ENCODE assay signal across 1 cellular context in the genomic region with DNA sequence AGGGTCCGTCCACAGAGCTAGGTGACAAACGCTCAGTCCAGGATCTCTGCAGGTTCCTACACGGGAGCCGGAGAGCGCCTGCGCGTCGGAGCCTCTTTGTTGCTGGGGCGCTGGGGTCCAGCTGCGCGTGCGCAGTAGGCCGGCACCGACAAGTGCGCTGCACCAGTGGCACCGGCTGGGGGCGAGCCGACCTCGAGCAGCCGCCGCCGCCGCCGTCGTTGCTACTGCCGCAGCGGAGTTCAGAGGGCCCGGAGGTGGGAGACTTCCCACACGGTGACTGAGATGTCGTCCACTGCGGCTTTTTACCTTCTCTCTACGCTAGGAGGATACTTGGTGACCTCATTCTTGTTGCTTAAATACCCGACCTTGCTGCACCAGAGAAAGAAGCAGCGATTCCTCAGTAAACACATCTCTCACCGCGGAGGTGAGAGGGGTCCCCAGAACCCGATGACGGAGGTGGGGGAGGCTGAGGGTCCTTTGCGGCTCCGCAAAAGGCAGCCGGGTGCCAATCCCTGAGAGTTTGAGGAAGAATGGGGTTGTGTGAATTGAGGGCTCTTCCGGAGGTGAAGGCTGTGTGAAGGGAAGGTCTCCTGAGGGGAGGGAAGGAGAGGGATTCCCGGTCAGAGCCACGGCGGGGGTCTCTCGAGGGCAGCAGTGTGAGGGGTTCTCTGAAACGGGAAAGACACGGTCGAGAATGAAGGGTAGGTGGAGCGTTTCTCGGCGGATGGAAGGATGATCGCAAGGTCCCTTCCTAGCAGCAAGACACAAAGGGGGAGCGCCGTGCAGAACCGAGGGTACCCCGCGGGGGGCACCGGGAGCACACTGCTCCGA.
TF ChIP-seq lines count a peak whose summit lies in the region.

A gene (plus strand): TSS at position 184 of the 831 bp plus-strand sequence. CDS start 99 bp downstream, at position 283.

TF ChIP-seq in HepG2, 621 proteins besides CTCF, POLR2A, EP300 and RAD21 (continued from another document and continues in another):
- peak; percentile 15; the same call in 1 of the 2 replicates for TF ChIP-seq ESRRA (CRISPR knock-in tag; IDR thresholded peaks at IDR 0.05; ENCODE audit: low read depth)
- 0 out of 2 replicates have a peak, but pooled peaks have one; percentile 35 for TF ChIP-seq DNMT3B (CRISPR knock-in tag; conservative IDR thresholded peaks at IDR 0.05)
- peak; percentile 72; the same call in 1 of the 2 replicates for TF ChIP-seq IRF2 (CRISPR knock-in tag; IDR thresholded peaks at IDR 0.05)
- peak; percentile 42; the same call in 1 of the 2 replicates for TF ChIP-seq HES4 (CRISPR knock-in tag; IDR thresholded peaks at IDR 0.05; ENCODE audit: borderline replicate concordance)
- TF ChIP-seq ZNF564 (CRISPR knock-in tag; IDR thresholded peaks at IDR 0.05) = peak; percentile 60; the same call in 1 of the 2 replicates
- TF ChIP-seq, protein P1, sequence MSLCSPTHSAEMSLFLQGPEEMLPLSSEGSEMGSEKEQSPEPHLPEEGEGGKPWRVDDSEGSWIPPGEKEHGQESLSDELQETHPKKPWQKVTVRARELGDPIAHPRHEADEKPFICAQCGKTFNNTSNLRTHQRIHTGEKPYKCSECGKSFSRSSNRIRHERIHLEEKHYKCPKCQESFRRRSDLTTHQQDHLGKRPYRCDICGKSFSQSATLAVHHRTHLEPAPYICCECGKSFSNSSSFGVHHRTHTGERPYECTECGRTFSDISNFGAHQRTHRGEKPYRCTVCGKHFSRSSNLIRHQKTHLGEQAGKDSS (CRISPR knock-in tag; IDR thresholded peaks at IDR 0.05; ENCODE audit: borderline replicate concordance, low read depth) = no peak; the same call in 1 of the 2 replicates
- TF ChIP-seq, protein P2, sequence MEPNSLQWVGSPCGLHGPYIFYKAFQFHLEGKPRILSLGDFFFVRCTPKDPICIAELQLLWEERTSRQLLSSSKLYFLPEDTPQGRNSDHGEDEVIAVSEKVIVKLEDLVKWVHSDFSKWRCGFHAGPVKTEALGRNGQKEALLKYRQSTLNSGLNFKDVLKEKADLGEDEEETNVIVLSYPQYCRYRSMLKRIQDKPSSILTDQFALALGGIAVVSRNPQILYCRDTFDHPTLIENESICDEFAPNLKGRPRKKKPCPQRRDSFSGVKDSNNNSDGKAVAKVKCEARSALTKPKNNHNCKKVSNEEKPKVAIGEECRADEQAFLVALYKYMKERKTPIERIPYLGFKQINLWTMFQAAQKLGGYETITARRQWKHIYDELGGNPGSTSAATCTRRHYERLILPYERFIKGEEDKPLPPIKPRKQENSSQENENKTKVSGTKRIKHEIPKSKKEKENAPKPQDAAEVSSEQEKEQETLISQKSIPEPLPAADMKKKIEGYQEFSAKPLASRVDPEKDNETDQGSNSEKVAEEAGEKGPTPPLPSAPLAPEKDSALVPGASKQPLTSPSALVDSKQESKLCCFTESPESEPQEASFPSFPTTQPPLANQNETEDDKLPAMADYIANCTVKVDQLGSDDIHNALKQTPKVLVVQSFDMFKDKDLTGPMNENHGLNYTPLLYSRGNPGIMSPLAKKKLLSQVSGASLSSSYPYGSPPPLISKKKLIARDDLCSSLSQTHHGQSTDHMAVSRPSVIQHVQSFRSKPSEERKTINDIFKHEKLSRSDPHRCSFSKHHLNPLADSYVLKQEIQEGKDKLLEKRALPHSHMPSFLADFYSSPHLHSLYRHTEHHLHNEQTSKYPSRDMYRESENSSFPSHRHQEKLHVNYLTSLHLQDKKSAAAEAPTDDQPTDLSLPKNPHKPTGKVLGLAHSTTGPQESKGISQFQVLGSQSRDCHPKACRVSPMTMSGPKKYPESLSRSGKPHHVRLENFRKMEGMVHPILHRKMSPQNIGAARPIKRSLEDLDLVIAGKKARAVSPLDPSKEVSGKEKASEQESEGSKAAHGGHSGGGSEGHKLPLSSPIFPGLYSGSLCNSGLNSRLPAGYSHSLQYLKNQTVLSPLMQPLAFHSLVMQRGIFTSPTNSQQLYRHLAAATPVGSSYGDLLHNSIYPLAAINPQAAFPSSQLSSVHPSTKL (CRISPR knock-in tag; IDR thresholded peaks at IDR 0.05) = peak; percentile 51; the same call in 1 of the 2 replicates
- no peak for TF ChIP-seq TCF7L2 (IDR thresholded peaks at IDR 0.05; ENCODE audit: low read depth, low read length)
- peak; percentile 67; the same call in 1 of the 2 replicates for TF ChIP-seq ZBTB20 (CRISPR knock-in tag; IDR thresholded peaks at IDR 0.05; ENCODE audit: borderline replicate concordance, low read depth)
- TF ChIP-seq, protein P3, sequence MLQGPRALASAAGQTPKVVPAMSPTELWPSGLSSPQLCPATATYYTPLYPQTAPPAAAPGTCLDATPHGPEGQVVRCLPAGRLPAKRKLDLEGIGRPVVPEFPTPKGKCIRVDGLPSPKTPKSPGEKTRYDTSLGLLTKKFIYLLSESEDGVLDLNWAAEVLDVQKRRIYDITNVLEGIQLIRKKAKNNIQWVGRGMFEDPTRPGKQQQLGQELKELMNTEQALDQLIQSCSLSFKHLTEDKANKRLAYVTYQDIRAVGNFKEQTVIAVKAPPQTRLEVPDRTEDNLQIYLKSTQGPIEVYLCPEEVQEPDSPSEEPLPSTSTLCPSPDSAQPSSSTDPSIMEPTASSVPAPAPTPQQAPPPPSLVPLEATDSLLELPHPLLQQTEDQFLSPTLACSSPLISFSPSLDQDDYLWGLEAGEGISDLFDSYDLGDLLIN (CRISPR knock-in tag; IDR thresholded peaks at IDR 0.05; ENCODE audit: borderline replicate concordance) = no peak
- no peak for TF ChIP-seq CHD4 (IDR thresholded peaks at IDR 0.05; ENCODE audit: borderline replicate concordance, low read length)
- no peak for TF ChIP-seq ZNF841 (CRISPR knock-in tag; IDR thresholded peaks at IDR 0.05; ENCODE audit: borderline replicate concordance)
- TF ChIP-seq, protein P4, sequence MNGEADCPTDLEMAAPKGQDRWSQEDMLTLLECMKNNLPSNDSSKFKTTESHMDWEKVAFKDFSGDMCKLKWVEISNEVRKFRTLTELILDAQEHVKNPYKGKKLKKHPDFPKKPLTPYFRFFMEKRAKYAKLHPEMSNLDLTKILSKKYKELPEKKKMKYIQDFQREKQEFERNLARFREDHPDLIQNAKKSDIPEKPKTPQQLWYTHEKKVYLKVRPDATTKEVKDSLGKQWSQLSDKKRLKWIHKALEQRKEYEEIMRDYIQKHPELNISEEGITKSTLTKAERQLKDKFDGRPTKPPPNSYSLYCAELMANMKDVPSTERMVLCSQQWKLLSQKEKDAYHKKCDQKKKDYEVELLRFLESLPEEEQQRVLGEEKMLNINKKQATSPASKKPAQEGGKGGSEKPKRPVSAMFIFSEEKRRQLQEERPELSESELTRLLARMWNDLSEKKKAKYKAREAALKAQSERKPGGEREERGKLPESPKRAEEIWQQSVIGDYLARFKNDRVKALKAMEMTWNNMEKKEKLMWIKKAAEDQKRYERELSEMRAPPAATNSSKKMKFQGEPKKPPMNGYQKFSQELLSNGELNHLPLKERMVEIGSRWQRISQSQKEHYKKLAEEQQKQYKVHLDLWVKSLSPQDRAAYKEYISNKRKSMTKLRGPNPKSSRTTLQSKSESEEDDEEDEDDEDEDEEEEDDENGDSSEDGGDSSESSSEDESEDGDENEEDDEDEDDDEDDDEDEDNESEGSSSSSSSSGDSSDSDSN (CRISPR knock-in tag; IDR thresholded peaks at IDR 0.05) = peak; percentile 89
- peak; percentile 93 for TF ChIP-seq ASH2L (IDR thresholded peaks at IDR 0.05; ENCODE audit: insufficient read length, low read depth, low read length)
- peak; percentile 10; the same call in 1 of the 2 replicates for TF ChIP-seq GATAD2A (CRISPR knock-in tag; IDR thresholded peaks at IDR 0.05)
- TF ChIP-seq, protein P5, sequence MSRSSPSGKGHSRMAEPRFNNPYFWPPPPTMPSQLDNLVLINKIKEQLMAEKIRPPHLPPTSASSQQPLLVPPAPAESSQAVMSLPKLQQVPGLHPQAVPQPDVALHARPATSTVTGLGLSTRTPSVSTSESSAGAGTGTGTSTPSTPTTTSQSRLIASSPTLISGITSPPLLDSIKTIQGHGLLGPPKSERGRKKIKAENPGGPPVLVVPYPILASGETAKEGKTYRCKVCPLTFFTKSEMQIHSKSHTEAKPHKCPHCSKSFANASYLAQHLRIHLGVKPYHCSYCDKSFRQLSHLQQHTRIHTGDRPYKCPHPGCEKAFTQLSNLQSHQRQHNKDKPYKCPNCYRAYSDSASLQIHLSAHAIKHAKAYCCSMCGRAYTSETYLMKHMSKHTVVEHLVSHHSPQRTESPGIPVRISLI (CRISPR knock-in tag; IDR thresholded peaks at IDR 0.05; ENCODE audit: borderline replicate concordance) = peak; percentile 79; the same call in 1 of the 2 replicates
- no peak for TF ChIP-seq ZSCAN31 (CRISPR knock-in tag; IDR thresholded peaks at IDR 0.05; ENCODE audit: low read depth)
- peak; percentile 75 for TF ChIP-seq GATAD1 (CRISPR knock-in tag; IDR thresholded peaks at IDR 0.05)
- no peak; the same call in 1 of the 2 replicates for TF ChIP-seq ZNF329 (CRISPR knock-in tag; IDR thresholded peaks at IDR 0.05; ENCODE audit: low read depth)
- TF ChIP-seq, protein P6, sequence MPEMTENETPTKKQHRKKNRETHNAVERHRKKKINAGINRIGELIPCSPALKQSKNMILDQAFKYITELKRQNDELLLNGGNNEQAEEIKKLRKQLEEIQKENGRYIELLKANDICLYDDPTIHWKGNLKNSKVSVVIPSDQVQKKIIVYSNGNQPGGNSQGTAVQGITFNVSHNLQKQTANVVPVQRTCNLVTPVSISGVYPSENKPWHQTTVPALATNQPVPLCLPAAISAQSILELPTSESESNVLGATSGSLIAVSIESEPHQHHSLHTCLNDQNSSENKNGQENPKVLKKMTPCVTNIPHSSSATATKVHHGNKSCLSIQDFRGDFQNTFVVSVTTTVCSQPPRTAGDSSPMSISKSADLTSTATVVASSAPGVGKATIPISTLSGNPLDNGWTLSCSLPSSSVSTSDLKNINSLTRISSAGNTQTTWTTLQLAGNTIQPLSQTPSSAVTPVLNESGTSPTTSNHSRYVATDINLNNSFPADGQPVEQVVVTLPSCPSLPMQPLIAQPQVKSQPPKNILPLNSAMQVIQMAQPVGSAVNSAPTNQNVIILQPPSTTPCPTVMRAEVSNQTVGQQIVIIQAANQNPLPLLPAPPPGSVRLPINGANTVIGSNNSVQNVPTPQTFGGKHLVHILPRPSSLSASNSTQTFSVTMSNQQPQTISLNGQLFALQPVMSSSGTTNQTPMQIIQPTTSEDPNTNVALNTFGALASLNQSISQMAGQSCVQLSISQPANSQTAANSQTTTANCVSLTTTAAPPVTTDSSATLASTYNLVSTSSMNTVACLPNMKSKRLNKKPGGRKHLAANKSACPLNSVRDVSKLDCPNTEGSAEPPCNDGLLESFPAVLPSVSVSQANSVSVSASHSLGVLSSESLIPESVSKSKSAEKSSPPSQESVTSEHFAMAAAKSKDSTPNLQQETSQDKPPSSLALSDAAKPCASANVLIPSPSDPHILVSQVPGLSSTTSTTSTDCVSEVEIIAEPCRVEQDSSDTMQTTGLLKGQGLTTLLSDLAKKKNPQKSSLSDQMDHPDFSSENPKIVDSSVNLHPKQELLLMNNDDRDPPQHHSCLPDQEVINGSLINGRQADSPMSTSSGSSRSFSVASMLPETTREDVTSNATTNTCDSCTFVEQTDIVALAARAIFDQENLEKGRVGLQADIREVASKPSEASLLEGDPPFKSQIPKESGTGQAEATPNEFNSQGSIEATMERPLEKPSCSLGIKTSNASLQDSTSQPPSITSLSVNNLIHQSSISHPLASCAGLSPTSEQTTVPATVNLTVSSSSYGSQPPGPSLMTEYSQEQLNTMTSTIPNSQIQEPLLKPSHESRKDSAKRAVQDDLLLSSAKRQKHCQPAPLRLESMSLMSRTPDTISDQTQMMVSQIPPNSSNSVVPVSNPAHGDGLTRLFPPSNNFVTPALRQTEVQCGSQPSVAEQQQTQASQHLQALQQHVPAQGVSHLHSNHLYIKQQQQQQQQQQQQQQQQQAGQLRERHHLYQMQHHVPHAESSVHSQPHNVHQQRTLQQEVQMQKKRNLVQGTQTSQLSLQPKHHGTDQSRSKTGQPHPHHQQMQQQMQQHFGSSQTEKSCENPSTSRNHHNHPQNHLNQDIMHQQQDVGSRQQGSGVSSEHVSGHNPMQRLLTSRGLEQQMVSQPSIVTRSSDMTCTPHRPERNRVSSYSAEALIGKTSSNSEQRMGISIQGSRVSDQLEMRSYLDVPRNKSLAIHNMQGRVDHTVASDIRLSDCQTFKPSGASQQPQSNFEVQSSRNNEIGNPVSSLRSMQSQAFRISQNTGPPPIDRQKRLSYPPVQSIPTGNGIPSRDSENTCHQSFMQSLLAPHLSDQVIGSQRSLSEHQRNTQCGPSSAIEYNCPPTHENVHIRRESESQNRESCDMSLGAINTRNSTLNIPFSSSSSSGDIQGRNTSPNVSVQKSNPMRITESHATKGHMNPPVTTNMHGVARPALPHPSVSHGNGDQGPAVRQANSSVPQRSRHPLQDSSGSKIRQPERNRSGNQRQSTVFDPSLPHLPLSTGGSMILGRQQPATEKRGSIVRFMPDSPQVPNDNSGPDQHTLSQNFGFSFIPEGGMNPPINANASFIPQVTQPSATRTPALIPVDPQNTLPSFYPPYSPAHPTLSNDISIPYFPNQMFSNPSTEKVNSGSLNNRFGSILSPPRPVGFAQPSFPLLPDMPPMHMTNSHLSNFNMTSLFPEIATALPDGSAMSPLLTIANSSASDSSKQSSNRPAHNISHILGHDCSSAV (CRISPR knock-in tag; IDR thresholded peaks at IDR 0.05; ENCODE audit: borderline replicate concordance) = no peak
- TF ChIP-seq, protein P7, sequence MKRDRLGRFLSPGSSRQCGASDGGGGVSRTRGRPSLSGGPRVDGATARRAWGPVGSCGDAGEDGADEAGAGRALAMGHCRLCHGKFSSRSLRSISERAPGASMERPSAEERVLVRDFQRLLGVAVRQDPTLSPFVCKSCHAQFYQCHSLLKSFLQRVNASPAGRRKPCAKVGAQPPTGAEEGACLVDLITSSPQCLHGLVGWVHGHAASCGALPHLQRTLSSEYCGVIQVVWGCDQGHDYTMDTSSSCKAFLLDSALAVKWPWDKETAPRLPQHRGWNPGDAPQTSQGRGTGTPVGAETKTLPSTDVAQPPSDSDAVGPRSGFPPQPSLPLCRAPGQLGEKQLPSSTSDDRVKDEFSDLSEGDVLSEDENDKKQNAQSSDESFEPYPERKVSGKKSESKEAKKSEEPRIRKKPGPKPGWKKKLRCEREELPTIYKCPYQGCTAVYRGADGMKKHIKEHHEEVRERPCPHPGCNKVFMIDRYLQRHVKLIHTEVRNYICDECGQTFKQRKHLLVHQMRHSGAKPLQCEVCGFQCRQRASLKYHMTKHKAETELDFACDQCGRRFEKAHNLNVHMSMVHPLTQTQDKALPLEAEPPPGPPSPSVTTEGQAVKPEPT (CRISPR knock-in tag; IDR thresholded peaks at IDR 0.05; ENCODE audit: low read depth) = 0 out of 2 replicates have a peak, but pooled peaks have one; percentile 41
- TF ChIP-seq SOX13 (IDR thresholded peaks at IDR 0.05) = no peak
- TF ChIP-seq SOX13 (CRISPR knock-in tag; conservative IDR thresholded peaks at IDR 0.05 in 1 of 2, IDR thresholded peaks at IDR 0.05 in 1 of 2) = 0 out of 4 replicates have a peak, but pooled peaks of 1 of the 2 experiments have one; percentile 22
- peak; percentile 83; the same call in 1 of the 2 replicates for TF ChIP-seq ZNF776 (CRISPR knock-in tag; IDR thresholded peaks at IDR 0.05)
- TF ChIP-seq SP5 (CRISPR knock-in tag; IDR thresholded peaks at IDR 0.05; ENCODE audit: borderline replicate concordance, low read depth) = no peak
- TF ChIP-seq, protein P8, sequence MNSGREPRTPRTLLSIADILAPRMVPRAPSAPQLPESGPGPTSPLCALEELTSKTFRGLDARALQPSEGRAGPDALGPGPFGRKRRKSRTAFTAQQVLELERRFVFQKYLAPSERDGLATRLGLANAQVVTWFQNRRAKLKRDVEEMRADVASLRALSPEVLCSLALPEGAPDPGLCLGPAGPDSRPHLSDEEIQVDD (CRISPR knock-in tag; IDR thresholded peaks at IDR 0.05; ENCODE audit: borderline replicate concordance) = no peak
- no peak for TF ChIP-seq HOXA7 (CRISPR knock-in tag; IDR thresholded peaks at IDR 0.05)
- peak; percentile 66; the same call in 1 of the 2 replicates for TF ChIP-seq ZNF230 (CRISPR knock-in tag; IDR thresholded peaks at IDR 0.05)
- TF ChIP-seq BHLHE40 (IDR thresholded peaks at IDR 0.05; ENCODE audit: low read length) = no peak
- no peak for TF ChIP-seq SCMH1 (CRISPR knock-in tag; IDR thresholded peaks at IDR 0.05; ENCODE audit: borderline replicate concordance)
- peak; percentile 64 for TF ChIP-seq PITX1 (CRISPR knock-in tag; IDR thresholded peaks at IDR 0.05)
- TF ChIP-seq NRL (CRISPR knock-in tag; IDR thresholded peaks at IDR 0.05; ENCODE audit: borderline replicate concordance) = no peak
